Comparison of ENCODE assay signal across 16 cellular contexts in genomic region chr5:179115307-179115706, GRCh38. TPM values are rescaled to one million over a fixed set of nuclear protein-coding genes. Genes with fewer than 3 reads are reported as not detected.
DNase-seq lines count a peak whose midpoint lies in the region; ATAC-seq and TF ChIP-seq lines count a peak whose summit lies in the region.
"Had no signal": no experiment of that assay in that cellular context is flagged by ENCODE, and none has a peak within 500 bp of the region (broad histone marks: within the 10 kb centered on the region; RNA-seq: fewer than 3 reads in every experiment).

No MANE protein-coding gene starts in this region.

- H3K27me3 Mint-ChIP-seq in chondrocyte (ENCODE audit: low read depth), result no peaks in the 10 kb centered on the region
- H3K27me3 Mint-ChIP-seq: B cell; CD4-positive, alpha-beta T cell had no signal

- no peaks in the 10 kb centered on the region for H3K27me3 ChIP-seq in lung (ENCODE audit: control insufficient read depth, insufficient read depth)
- H3K27me3 ChIP-seq in stomach, result no peaks in the 10 kb centered on the region
- H3K27me3 ChIP-seq in thyroid gland, result no peaks in the 10 kb centered on the region

- H3K36me3 ChIP-seq in lung (ENCODE audit: control insufficient read depth in 2 of 2, insufficient read depth in 2 of 2, low read length in 2 of 2), result no peaks in the 10 kb centered on the region
- peaks cover 0 to 33% (median 8%) of the 10 kb centered on the region in 4 donors for H3K36me3 ChIP-seq in stomach
- H3K36me3 ChIP-seq in thyroid gland, result no peaks in the 10 kb centered on the region

- H3K27ac ChIP-seq in lung (ENCODE audit: low read depth in 1 of 2, low read length in 1 of 2) (no peak overlapping the region), stomach (no peak overlapping the region), thyroid gland (no peak overlapping the region)

- 88 to 93% methylated on average over 5 of the region's 5 CpGs for WGBS in lung, 2 donors
- WGBS in stomach, 5 donors, result 74 to 85% (median 82%) methylated on average over 5 of the region's 5 CpGs
- 83 to 85% methylated on average over 5 of the region's 5 CpGs for WGBS in thyroid gland, 2 donors

- no peak for TF ChIP-seq EP300 in stomach (IDR thresholded peaks at IDR 0.05)

- intact Hi-C loops in stomach (cut with DNase I; ENCODE audit: low total_unique reads) (no loop called here), thyroid gland (cut with DNase I) (no loop called here)

- H3K27ac Mint-ChIP-seq in chondrocyte (ENCODE audit: unreplicated experiment), result no peak overlapping the region
- H3K27ac Mint-ChIP-seq: B cell; CD4-positive, alpha-beta T cell; GM23338 had no signal

- peaks cover 24% of the 10 kb centered on the region for H3K36me3 Mint-ChIP-seq in chondrocyte (ENCODE audit: low read depth)

- no peaks in the 10 kb centered on the region for H3K4me1 ChIP-seq in lung (ENCODE audit: control insufficient read depth in 2 of 2, insufficient read depth in 2 of 2, low read length in 2 of 2)
- no peaks in the 10 kb centered on the region for H3K4me1 ChIP-seq in stomach
- H3K4me1 ChIP-seq in thyroid gland, result no peaks in the 10 kb centered on the region

- TF ChIP-seq POLR2A in stomach (IDR thresholded peaks at IDR 0.05) (no peak), thyroid gland (IDR thresholded peaks at IDR 0.05) (no peak)

- DNase-seq in GM20000 (ENCODE audit: low spot score) (peak; percentile 10), chondrocyte (ENCODE audit: low spot score) (peak; percentile 27), lung (ENCODE audit: low spot score) (peak; percentile 11), stomach (peak; percentile 7), NCI-H1105 treated with DMSO at 0.1 percent for 48 hours (lab: John Stamatoyannopoulos, UW) (no peak), thyroid gland (no peak)
- DNase-seq: ACHN, C1 segment of cervical spinal cord, Calu3, DMS 273 treated with DMSO at 0.1 percent for 48 hours had no signal

- H3K9me3 ChIP-seq in lung (ENCODE audit: control insufficient read depth in 2 of 2, insufficient read depth in 1 of 2, low read length in 1 of 2), result peaks cover 0 to 55% of the 10 kb centered on the region in 2 donors
- peaks cover 9 to 95% (median 74%) of the 10 kb centered on the region in 4 donors for H3K9me3 ChIP-seq in stomach
- no peaks in the 10 kb centered on the region for H3K9me3 ChIP-seq in thyroid gland

- H3K9me3 Mint-ChIP-seq in chondrocyte (ENCODE audit: low read depth), result peaks cover 48% of the 10 kb centered on the region

- no peak overlapping the region for H3K4me3 Mint-ChIP-seq in chondrocyte (ENCODE audit: unreplicated experiment)
- H3K4me3 Mint-ChIP-seq: B cell; CD4-positive, alpha-beta T cell; GM23338 had no signal

- TF ChIP-seq CTCF in GM20000 (IDR thresholded peaks at IDR 0.05; ENCODE audit: extremely low read depth, missing control alignments), result no peak
- TF ChIP-seq CTCF in chondrocyte (IDR thresholded peaks at IDR 0.05), result no peak
- TF ChIP-seq CTCF in lung (IDR thresholded peaks at IDR 0.05; ENCODE audit: control extremely low read depth, extremely low read depth), result no peak
- no peak for TF ChIP-seq CTCF in stomach (IDR thresholded peaks at IDR 0.05)
- TF ChIP-seq CTCF in thyroid gland (IDR thresholded peaks at IDR 0.05), result no peak

- H3K4me3 ChIP-seq in lung, result no peak overlapping the region
- no peak overlapping the region for H3K4me3 ChIP-seq in stomach
- no peak overlapping the region for H3K4me3 ChIP-seq in thyroid gland (replicated peaks in 1 of 3)
- H3K4me3 ChIP-seq: GM23338 had no signal

- ATAC-seq in lung (ENCODE audit: insufficient read depth, low FRiP score), result no peak
- ATAC-seq in HG02642 (IDR thresholded peaks at IDR 0.05; ENCODE audit: poor library complexity, unreplicated experiment), result no peak
- ATAC-seq: GM23338, HepG2 had no signal

- H3K4me1 Mint-ChIP-seq in chondrocyte (ENCODE audit: low read depth), result no peaks in the 10 kb centered on the region
- H3K4me1 Mint-ChIP-seq: B cell, GM23338 had no signal

RNA-seq across cellular contexts. Expression of gene ZNF354C, which starts 55.1 kb away (rescaled TPM):
- total RNA-seq in chondrocyte (3.5 to 4.5 TPM (median 3.8 TPM) in 3 replicates), lung (10 to 100 TPM in 1 of 2 donors, 1 to 10 TPM in 1; 3.9 to 15.8 TPM), stomach (10 to 100 TPM in 2 of 5 donors, 1 to 10 TPM in 2, not detected in 1; 1.3 to 13.6 (median 7.7) TPM), thyroid gland (10 to 100 TPM in 2 of 4 donors, 1 to 10 TPM in 2; 8.0 to 15.9 (median 9.8) TPM)
- polyA plus RNA-seq in lung (1 to 10 TPM; 1.2 to 1.3 TPM), stomach (1 to 10 TPM in 2 of 3 donors, under 1 TPM in 1; 0.92 to 1.2 (median 1.1) TPM)
- total RNA-seq: A172 had no signal
- polyA plus RNA-seq: HepG2 had no signal

Comparison
In these comparisons a context has a peak if more than half of its experiments do, and no peak if none do; other contexts are left out.
1. DNase-seq: peak in GM20000 (single experiment), chondrocyte (single experiment), lung (single experiment) and stomach (single experiment); none in NCI-H1105 treated with DMSO at 0.1 percent for 48 hours (single experiment) and thyroid gland (0 of 2).